In the genomic region with DNA sequence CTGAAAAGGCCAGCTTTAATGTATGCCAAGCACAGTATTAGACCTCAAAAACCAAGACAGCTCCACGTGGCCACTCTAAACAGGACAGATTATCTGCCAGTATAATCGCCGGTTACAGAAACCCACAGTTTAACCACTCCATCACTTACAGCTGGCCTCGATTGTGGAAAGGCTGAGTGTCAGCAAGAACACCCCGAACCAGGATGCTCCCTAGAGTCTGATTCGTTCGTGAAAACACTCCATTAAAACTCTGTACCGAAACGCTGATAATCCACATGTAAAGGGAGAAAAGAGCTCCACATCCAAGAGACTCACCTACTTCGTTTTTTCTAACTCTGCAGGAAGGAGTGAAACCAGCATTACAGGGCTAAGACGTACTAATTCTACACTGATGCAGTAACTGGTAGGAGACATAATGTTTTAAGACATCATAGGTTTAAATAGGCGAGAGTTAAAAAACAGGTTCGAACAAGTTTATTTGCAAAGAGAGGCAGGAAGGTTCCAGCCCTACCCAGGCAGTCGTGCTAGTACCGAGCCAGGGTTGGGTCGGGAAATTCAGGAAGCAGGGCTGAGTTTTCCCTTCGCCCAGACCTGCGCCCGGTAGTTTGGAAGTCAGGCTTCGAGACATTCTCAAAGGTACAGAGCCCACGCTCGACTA, we compare ENCODE assay signal across 1 cellular context.
A peak's percentile ranks its signal among the peaks of the same experiment; 100 is the strongest.
TF ChIP-seq lines count a peak whose summit lies in the region.

No MANE protein-coding gene starts in this region.

TF ChIP-seq in IMR-90, 13 proteins besides CTCF, POLR2A, EP300 and RAD21 (continued from another document):
- TF ChIP-seq SMC3 (IDR thresholded peaks at IDR 0.05; ENCODE audit: low read depth, low read length), result no peak
- TF ChIP-seq MAFK (IDR thresholded peaks at IDR 0.05; ENCODE audit: low read depth, low read length), result no peak
- no peak for TF ChIP-seq CEBPB (IDR thresholded peaks at IDR 0.05; ENCODE audit: low read depth, low read length)
- 0 out of 2 replicates have a peak, but pooled peaks have one; percentile 40 for TF ChIP-seq MXI1 (IDR thresholded peaks at IDR 0.05; ENCODE audit: borderline replicate concordance, low read depth, low read length)
- no peak for TF ChIP-seq NFE2L2 (IDR thresholded peaks at IDR 0.05; ENCODE audit: low read depth, low read length)
TF ChIP-seq in IMR-90: peak in this region for 2.
